12 cellular contexts compared by ENCODE assay signal in the genomic region with DNA sequence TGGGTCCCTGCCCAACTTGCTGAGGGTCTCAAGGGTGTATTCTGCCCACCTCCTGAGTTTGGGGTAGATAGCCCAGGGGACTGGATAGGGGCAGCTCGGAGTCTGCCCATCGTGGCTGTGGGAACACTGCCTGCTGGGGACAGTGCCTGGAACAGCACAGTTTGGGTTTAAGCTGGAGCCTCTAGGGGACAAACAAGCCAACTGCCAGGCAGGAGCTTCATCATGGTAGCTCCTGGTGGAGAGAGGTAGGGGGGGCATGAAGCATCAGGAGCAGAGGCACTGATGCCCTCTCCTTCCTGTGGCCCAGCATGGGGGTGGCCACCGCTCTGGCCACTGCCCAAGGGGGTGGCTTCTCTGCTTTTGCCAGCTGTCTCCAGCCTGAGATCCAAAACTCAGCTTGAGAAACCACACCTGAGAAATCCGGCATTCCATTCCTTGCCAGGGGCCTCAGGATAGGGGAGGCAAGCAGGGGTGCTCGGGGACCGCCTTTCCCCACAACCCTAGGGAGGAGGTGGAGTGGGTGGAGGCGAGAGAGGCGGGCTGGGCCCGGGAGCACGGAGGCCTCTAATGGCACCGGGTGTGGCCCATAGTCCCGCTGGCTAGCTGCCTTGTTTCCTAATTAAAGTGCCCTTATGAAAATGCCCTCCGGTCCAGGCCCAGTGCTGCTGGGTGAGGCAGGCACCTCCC. TPM values are rescaled to one million over a fixed set of nuclear protein-coding genes. Genes with fewer than 3 reads are reported as not detected.
DNase-seq lines count a peak whose midpoint lies in the region; ATAC-seq, FAIRE-seq and TF ChIP-seq lines count a peak whose summit lies in the region.
"Had no signal": no experiment of that assay in that cellular context is flagged by ENCODE, and none has a peak within 500 bp of the region (broad histone marks: within the 10 kb centered on the region; RNA-seq: fewer than 3 reads in every experiment).

No MANE protein-coding gene starts in this region.

- TF ChIP-seq CTCF in A549 (IDR thresholded peaks at IDR 0.05) (no peak), endodermal cell (conservative IDR thresholded peaks at IDR 0.05) (peak; percentile 50)

- CTCF ChIA-PET in A549 (lab: Yijun Ruan, JAX) = interaction anchor here (0.9 to 2.7 kb wide), 8 partner anchors 10 to 357 kb away, joined by 3 to 15 read pairs (median 4); no protein-coding TSS in a partner anchor

- peaks cover 24% of the 10 kb centered on the region for H3K4me1 Mint-ChIP-seq in endodermal cell
- no peaks in the 10 kb centered on the region for H3K4me1 Mint-ChIP-seq in activated T-helper 2 cell treated with anti-CD3 and anti-CD28 coated beads, Interferon-gamma antibody, Interleukin-2, Interleukin-4, amounts not matched to agents 10 μg/mL and 5 μg/mL and 100 μg/mL, durations not matched to agents 14 hours and 24 hours and 36 hours (ENCODE audit: low read depth)

- H3K9me3 ChIP-seq in A549 (no peaks in the 10 kb centered on the region), endodermal cell (ENCODE audit: control insufficient read depth, low read length) (no peaks in the 10 kb centered on the region), mucosa of stomach (ENCODE audit: control insufficient read depth, low read length) (no peaks in the 10 kb centered on the region)
- H3K9me3 ChIP-seq: HAP-1 had no signal

- no peak overlapping the region for H3K4me2 ChIP-seq in A549

- H3K27me3 Mint-ChIP-seq in endodermal cell (ENCODE audit: insufficient read depth) = no peaks in the 10 kb centered on the region
- H3K27me3 Mint-ChIP-seq in activated T-helper 2 cell treated with anti-CD3 and anti-CD28 coated beads, Interferon-gamma antibody, Interleukin-2, Interleukin-4, amounts not matched to agents 10 μg/mL and 5 μg/mL and 100 μg/mL, durations not matched to agents 14 hours and 24 hours and 36 hours (ENCODE audit: low read depth) = no peaks in the 10 kb centered on the region
- H3K27me3 Mint-ChIP-seq: stimulated activated naive CD8-positive, alpha-beta T cell treated with anti-CD3 and anti-CD28 coated beads, Interleukin-15, Interleukin-2, amounts not matched to agents 100 ng/mL and 50 ng/mL, for 24 hours had no signal

- H3K36me3 Mint-ChIP-seq in endodermal cell (ENCODE audit: low read depth) = no peaks in the 10 kb centered on the region
- no peaks in the 10 kb centered on the region for H3K36me3 Mint-ChIP-seq in activated T-helper 2 cell treated with anti-CD3 and anti-CD28 coated beads, Interferon-gamma antibody, Interleukin-2, Interleukin-4, amounts not matched to agents 10 μg/mL and 5 μg/mL and 100 μg/mL, durations not matched to agents 14 hours and 24 hours and 36 hours (ENCODE audit: low read depth)

- 65% methylated on average over 10 of the region's 13 CpGs for WGBS in A549 (ENCODE audit: missing lambda C conversion rate)
- 81% methylated on average over 13 of the region's 13 CpGs; no CpG with 5 or more reads in 1 of the 2 experiments for WGBS in endodermal cell (ENCODE audit: insufficient coverage in 1 of 2, insufficient read length in 1 of 2), 2 experiments

- H3K4me3 ChIP-seq in A549 (no peak overlapping the region), endodermal cell (ENCODE audit: low read length) (no peak overlapping the region), mucosa of stomach (ENCODE audit: low read length) (no peak overlapping the region)
- H3K4me3 ChIP-seq: HAP-1 had no signal

- H3K4me3 Mint-ChIP-seq in endodermal cell = no peak overlapping the region
- H3K4me3 Mint-ChIP-seq in activated T-helper 2 cell treated with anti-CD3 and anti-CD28 coated beads, Interferon-gamma antibody, Interleukin-2, Interleukin-4, amounts not matched to agents 10 μg/mL and 5 μg/mL and 100 μg/mL, durations not matched to agents 14 hours and 24 hours and 36 hours (ENCODE audit: low read depth) = no peak overlapping the region
- H3K4me3 Mint-ChIP-seq: stimulated activated naive CD8-positive, alpha-beta T cell treated with anti-CD3 and anti-CD28 coated beads, Interleukin-15, Interleukin-2, amounts not matched to agents 100 ng/mL and 50 ng/mL, for 24 hours; T-helper 2 cell treated with Interferon-gamma antibody and Interleukin-4, amounts not matched to agents 5 μg/mL and 100 μg/mL, for 36 hours had no signal

- no peak for TF ChIP-seq POLR2A in A549 (IDR thresholded peaks at IDR 0.05; ENCODE audit: low read length)

- H3K27me3 ChIP-seq in endodermal cell (ENCODE audit: control insufficient read depth, insufficient read depth, low read length, poor library complexity, severe bottlenecking) (no peaks in the 10 kb centered on the region), mucosa of stomach (ENCODE audit: control insufficient read depth, insufficient read depth, low read length) (no peaks in the 10 kb centered on the region)

- intact Hi-C loops in activated T-helper 2 cell treated with anti-CD3 and anti-CD28 coated beads, Interferon-gamma antibody, Interleukin-2, Interleukin-4, amounts not matched to agents 10 μg/mL and 5 μg/mL and 100 μg/mL, durations not matched to agents 14 hours and 24 hours and 36 hours (cut with micrococcal nuclease) = no loop called here

- FAIRE-seq in A549 (lab: Jason Lieb, UNC) = no peak

- H3K9me3 Mint-ChIP-seq in endodermal cell = no peaks in the 10 kb centered on the region
- no peaks in the 10 kb centered on the region for H3K9me3 Mint-ChIP-seq in activated T-helper 2 cell treated with anti-CD3 and anti-CD28 coated beads, Interferon-gamma antibody, Interleukin-2, Interleukin-4, amounts not matched to agents 10 μg/mL and 5 μg/mL and 100 μg/mL, durations not matched to agents 14 hours and 24 hours and 36 hours
- H3K9me3 Mint-ChIP-seq: stimulated activated naive CD8-positive, alpha-beta T cell treated with anti-CD3 and anti-CD28 coated beads, Interleukin-15, Interleukin-2, amounts not matched to agents 100 ng/mL and 50 ng/mL, for 24 hours; T-helper 2 cell treated with Interferon-gamma antibody and Interleukin-4, amounts not matched to agents 5 μg/mL and 100 μg/mL, for 36 hours had no signal

- DNase-seq in A549 (ENCODE audit: low read depth in 1 of 2, low spot score in 1 of 2) = no peak
- DNase-seq in RPMI7951 (ENCODE audit: low read depth) = peak; percentile 84
- no peak for DNase-seq in endodermal cell
- no peak for DNase-seq in NCI-H187 (lab: John Stamatoyannopoulos, UW)
- no peak for DNase-seq in activated T-helper 2 cell treated with anti-CD3 and anti-CD28 coated beads, Interferon-gamma antibody, Interleukin-2, Interleukin-4, amounts not matched to agents 10 μg/mL and 5 μg/mL and 100 μg/mL, durations not matched to agents 14 hours and 24 hours and 36 hours (ENCODE audit: low spot score)
- DNase-seq in NCI-H1417 (lab: John Stamatoyannopoulos, UW) = no peak
- DNase-seq in activated CD4-positive, alpha-beta T cell treated with anti-CD3 and anti-CD28 coated beads for 4 hours = no peak
- DNase-seq: activated CD8-positive, alpha-beta memory T cell treated with anti-CD3 and anti-CD28 coated beads, Interleukin-2, amount 50 U/mL, for 48 hours had no signal

- H3K27ac ChIP-seq in A549 (no peak overlapping the region), endodermal cell (ENCODE audit: low read depth, low read length) (peak overlapping the region; percentile 65)

- TF ChIP-seq EP300 in A549 (IDR thresholded peaks at IDR 0.05) = no peak

- POLR2A ChIA-PET in A549 (lab: Yijun Ruan, JAX) = no interaction called here

- no peaks in the 10 kb centered on the region for H3K36me3 ChIP-seq in endodermal cell (ENCODE audit: control insufficient read depth, insufficient read depth, low read length)
- H3K36me3 ChIP-seq in mucosa of stomach (ENCODE audit: control insufficient read depth, insufficient read depth, low read length) = no peaks in the 10 kb centered on the region
- H3K36me3 ChIP-seq: HAP-1 had no signal

- no peak overlapping the region for H3K9ac ChIP-seq in endodermal cell (ENCODE audit: extremely low read depth, low read length, poor library complexity, severe bottlenecking)
- peak overlapping the region; percentile 37 for H3K9ac ChIP-seq in mucosa of stomach (ENCODE audit: low read length)

- H3K27ac Mint-ChIP-seq in endodermal cell = no peak overlapping the region
- no peak overlapping the region for H3K27ac Mint-ChIP-seq in activated T-helper 2 cell treated with anti-CD3 and anti-CD28 coated beads, Interferon-gamma antibody, Interleukin-2, Interleukin-4, amounts not matched to agents 10 μg/mL and 5 μg/mL and 100 μg/mL, durations not matched to agents 14 hours and 24 hours and 36 hours
- H3K27ac Mint-ChIP-seq: stimulated activated naive CD8-positive, alpha-beta T cell treated with anti-CD3 and anti-CD28 coated beads, Interleukin-15, Interleukin-2, amounts not matched to agents 100 ng/mL and 50 ng/mL, for 24 hours; T-helper 2 cell treated with Interferon-gamma antibody and Interleukin-4, amounts not matched to agents 5 μg/mL and 100 μg/mL, for 36 hours had no signal

- H3K4me1 ChIP-seq in A549 = no peaks in the 10 kb centered on the region
- peaks cover 18% of the 10 kb centered on the region for H3K4me1 ChIP-seq in endodermal cell (ENCODE audit: control insufficient read depth, insufficient read depth, low read length)
- peaks cover 59% of the 10 kb centered on the region for H3K4me1 ChIP-seq in mucosa of stomach (ENCODE audit: control insufficient read depth, insufficient read depth, low read length)

- ATAC-seq in A549 = peak; percentile 49 to 59; a peak in 4 of 6 replicates

- no peak for TF ChIP-seq RAD21 in A549 (conservative IDR thresholded peaks at IDR 0.05 in 1 of 2, IDR thresholded peaks at IDR 0.05 in 1 of 2)

RNA-seq across cellular contexts. Expression of gene UNC5B, which starts 47.6 kb away (rescaled TPM):
- polyA plus RNA-seq in A549 (2011; rRNA removed) (1.0 and 1.3 TPM in 2 replicates), A549 (2017; fragmentation: RNase III; extraction: RNeasy Plus Mini Kit Qiagen cat#74134 plus additional on column Dnase treatment) (0.14 to 0.26 TPM (median 0.16 TPM) in 3 replicates)
- 0.22 and 0.30 TPM in 2 replicates for polyA plus RNA-seq in A549 (2012; cell fraction: cytosol; rRNA removed)
- 0.72 and 0.83 TPM in 2 replicates for polyA plus RNA-seq in A549 (2012; cell fraction: nucleus; rRNA removed)
- 1.1 and 1.3 TPM in 2 replicates for polyA minus RNA-seq in A549 (2011; rRNA and poly(A)+ RNA removed)
- total RNA-seq in RPMI7951 (2014; rRNA removed; shearing (Covaris generic)) = 19.3 and 25.3 TPM in 2 replicates
- total RNA-seq in endodermal cell = 10 to 100 TPM in 1 of 2 donors, 1 to 10 TPM in 1; 9.7 to 14.5 TPM
- polyA plus RNA-seq in endodermal cell (2013, experiment 1 of 2) = 14.7 TPM
- polyA plus RNA-seq in endodermal cell (2013, experiment 2 of 2) = 13.2 TPM
- 0.07 TPM in 1 of 2 replicates, not detected in the other for total RNA-seq in activated T-helper 2 cell treated with anti-CD3 and anti-CD28 coated beads, Interferon-gamma antibody, Interleukin-2, Interleukin-4, amounts not matched to agents 10 μg/mL and 5 μg/mL and 100 μg/mL, durations not matched to agents 14 hours and 24 hours and 36 hours

RNA-seq across cellular contexts. Expression of gene SLC29A3, which starts 59.1 kb away (rescaled TPM):
- polyA plus RNA-seq in A549 (2011; rRNA removed) (7.2 and 12.6 TPM in 2 replicates), A549 (2017; fragmentation: RNase III; extraction: RNeasy Plus Mini Kit Qiagen cat#74134 plus additional on column Dnase treatment) (9.9 to 11.4 TPM (median 10.2 TPM) in 3 replicates)
- 9.7 and 14.7 TPM in 2 replicates for polyA plus RNA-seq in A549 (2012; cell fraction: cytosol; rRNA removed)
- 14.0 and 15.5 TPM in 2 replicates for polyA plus RNA-seq in A549 (2012; cell fraction: nucleus; rRNA removed)
- 16.2 and 18.7 TPM in 2 replicates for polyA minus RNA-seq in A549 (2011; rRNA and poly(A)+ RNA removed)
- total RNA-seq in RPMI7951 (2014; rRNA removed; shearing (Covaris generic)) = 0.39 and 1.2 TPM in 2 replicates
- total RNA-seq in endodermal cell = 10 to 100 TPM; 14.1 to 16.8 TPM
- polyA plus RNA-seq in endodermal cell (2013, experiment 1 of 2) = 11.4 TPM
- 9.7 TPM for polyA plus RNA-seq in endodermal cell (2013, experiment 2 of 2)
- 7.2 and 7.3 TPM in 2 replicates for total RNA-seq in activated T-helper 2 cell treated with anti-CD3 and anti-CD28 coated beads, Interferon-gamma antibody, Interleukin-2, Interleukin-4, amounts not matched to agents 10 μg/mL and 5 μg/mL and 100 μg/mL, durations not matched to agents 14 hours and 24 hours and 36 hours

Comparison
In these comparisons a context has a peak if more than half of its experiments do, and no peak if none do; other contexts are left out.
1. RNA of gene UNC5B, which starts 47.6 kb away (total RNA-seq): 19.3 to 25.3 TPM in RPMI7951 and 9.7 to 14.5 TPM in endodermal cell; 0.07 TPM in activated T-helper 2 cell treated with anti-CD3 and anti-CD28 coated beads, Interferon-gamma antibody, Interleukin-2, Interleukin-4, amounts not matched to agents 10 μg/mL and 5 μg/mL and 100 μg/mL, durations not matched to agents 14 hours and 24 hours and 36 hours; every median in the first group is over 10 times any median in the second.